Comparison of ENCODE assay signal across 1 cellular context in genomic region chr14:94451091-94451751, GRCh38.
TF ChIP-seq lines count a peak whose summit lies in the region.

No MANE protein-coding gene starts in this region.

TF ChIP-seq in HepG2, 621 proteins besides CTCF, POLR2A, EP300 and RAD21 (continued from another document and continues in another):
- TF ChIP-seq HMGXB4 (CRISPR knock-in tag; IDR thresholded peaks at IDR 0.05; ENCODE audit: borderline replicate concordance in 1 of 2, low read depth in 1 of 2): peak in 1 of 2 experiments; percentile 22; a peak in 1 of 4 replicates
- TF ChIP-seq LCORL (IDR thresholded peaks at IDR 0.05): no peak
- peak; percentile 42; the same call in 1 of the 2 replicates for TF ChIP-seq LCORL (CRISPR knock-in tag; IDR thresholded peaks at IDR 0.05)
- peak; percentile 78; the same call in 1 of the 2 replicates for TF ChIP-seq MED13 (CRISPR knock-in tag; IDR thresholded peaks at IDR 0.05)
- 0 out of 2 replicates have a peak, but pooled peaks have one; percentile 48 for TF ChIP-seq KLF11 (CRISPR knock-in tag; IDR thresholded peaks at IDR 0.05)
- TF ChIP-seq SRY (CRISPR knock-in tag; IDR thresholded peaks at IDR 0.05): no peak
- peak; percentile 65; the same call in 1 of the 2 replicates for TF ChIP-seq RXRB (CRISPR knock-in tag; IDR thresholded peaks at IDR 0.05; ENCODE audit: borderline replicate concordance)
- TF ChIP-seq ZNF263 (CRISPR knock-in tag; IDR thresholded peaks at IDR 0.05): peak; percentile 89
- TF ChIP-seq PHF8 (CRISPR knock-in tag; IDR thresholded peaks at IDR 0.05): 0 out of 2 replicates have a peak, but pooled peaks have one; percentile 26
- peak; percentile 19; the same call in 1 of the 2 replicates for TF ChIP-seq ZNF770 (CRISPR knock-in tag; IDR thresholded peaks at IDR 0.05)
- TF ChIP-seq ZNF615 (CRISPR knock-in tag; IDR thresholded peaks at IDR 0.05; ENCODE audit: borderline replicate concordance): no peak
- no peak for TF ChIP-seq YY1 (IDR thresholded peaks at IDR 0.05; ENCODE audit: insufficient read depth, insufficient replicate concordance, low read depth, low read length)
- no peak for TF ChIP-seq FOXA1 (IDR thresholded peaks at IDR 0.05)
- TF ChIP-seq FOXA1 (CRISPR knock-in tag; IDR thresholded peaks at IDR 0.05): peak; percentile 47; the same call in 1 of the 2 replicates
- no peak for TF ChIP-seq PTBP1 (IDR thresholded peaks at IDR 0.05; ENCODE audit: low read depth, low read length, poor library complexity, severe bottlenecking)
- TF ChIP-seq MTF1 (CRISPR knock-in tag; IDR thresholded peaks at IDR 0.05): no peak
- TF ChIP-seq ZBED4 (CRISPR knock-in tag; IDR thresholded peaks at IDR 0.05; ENCODE audit: borderline replicate concordance): no peak
- no peak for TF ChIP-seq EED (CRISPR knock-in tag; IDR thresholded peaks at IDR 0.05)
- no peak for TF ChIP-seq ZNF441 (CRISPR knock-in tag; IDR thresholded peaks at IDR 0.05; ENCODE audit: borderline replicate concordance)
- TF ChIP-seq ZBTB8A (CRISPR knock-in tag; IDR thresholded peaks at IDR 0.05; ENCODE audit: borderline replicate concordance, low read depth): no peak
- no peak for TF ChIP-seq FLYWCH1 (CRISPR knock-in tag; IDR thresholded peaks at IDR 0.05)
- TF ChIP-seq ZFX (CRISPR knock-in tag; IDR thresholded peaks at IDR 0.05; ENCODE audit: low read depth): peak; percentile 29; the same call in 1 of the 2 replicates
- no peak for TF ChIP-seq ZNF879 (CRISPR knock-in tag; IDR thresholded peaks at IDR 0.05)
- no peak for TF ChIP-seq ZNF343 (CRISPR knock-in tag; IDR thresholded peaks at IDR 0.05)
- no peak; the same call in none of the 2 replicates for TF ChIP-seq ZBTB38 (CRISPR knock-in tag; IDR thresholded peaks at IDR 0.05)
- no peak for TF ChIP-seq JARID2 (CRISPR knock-in tag; IDR thresholded peaks at IDR 0.05; ENCODE audit: insufficient replicate concordance)
- TF ChIP-seq GATAD1 (CRISPR knock-in tag; IDR thresholded peaks at IDR 0.05): peak; percentile 44; the same call in 1 of the 2 replicates
- TF ChIP-seq ZNF432 (CRISPR knock-in tag; IDR thresholded peaks at IDR 0.05; ENCODE audit: borderline replicate concordance): no peak
- peak; percentile 95 for TF ChIP-seq MED1 (CRISPR knock-in tag; IDR thresholded peaks at IDR 0.05)
- no peak for TF ChIP-seq ELF1 (CRISPR knock-in tag; IDR thresholded peaks at IDR 0.05)
- TF ChIP-seq ZNF260 (CRISPR knock-in tag; IDR thresholded peaks at IDR 0.05; ENCODE audit: borderline replicate concordance, low read depth): no peak
- no peak for TF ChIP-seq ZIK1 (CRISPR knock-in tag; IDR thresholded peaks at IDR 0.05; ENCODE audit: borderline replicate concordance, low read depth)
- peak; percentile 43; the same call in 1 of the 2 replicates for TF ChIP-seq NFIC (IDR thresholded peaks at IDR 0.05; ENCODE audit: low read length)
- peak; percentile 94 for TF ChIP-seq DRAP1 (CRISPR knock-in tag; IDR thresholded peaks at IDR 0.05)
- no peak for TF ChIP-seq JUNB (CRISPR knock-in tag; IDR thresholded peaks at IDR 0.05; ENCODE audit: borderline replicate concordance)
- no peak for TF ChIP-seq FUBP1 (CRISPR knock-in tag; IDR thresholded peaks at IDR 0.05; ENCODE audit: borderline replicate concordance)
- TF ChIP-seq IRF1 (CRISPR knock-in tag; IDR thresholded peaks at IDR 0.05; ENCODE audit: low read depth): no peak
- TF ChIP-seq ZNF501 (CRISPR knock-in tag; IDR thresholded peaks at IDR 0.05): peak; percentile 55; the same call in 1 of the 2 replicates
- TF ChIP-seq ZBTB39 (CRISPR knock-in tag; IDR thresholded peaks at IDR 0.05): no peak
- no peak for TF ChIP-seq RNF219 (CRISPR knock-in tag; IDR thresholded peaks at IDR 0.05)
- peak; percentile 92 for TF ChIP-seq SAP130 (CRISPR knock-in tag; IDR thresholded peaks at IDR 0.05; ENCODE audit: low read depth)
- TF ChIP-seq SRF (IDR thresholded peaks at IDR 0.05; ENCODE audit: low read depth, low read length): no peak
- TF ChIP-seq ZNF781 (CRISPR knock-in tag; IDR thresholded peaks at IDR 0.05; ENCODE audit: borderline replicate concordance, not compliant biosample characterization): no peak
- TF ChIP-seq GRHL1 (CRISPR knock-in tag; conservative IDR thresholded peaks at IDR 0.05): no peak
- peak; percentile 6; the same call in 1 of the 2 replicates for TF ChIP-seq ZMYM3 (CRISPR knock-in tag; IDR thresholded peaks at IDR 0.05)
- no peak for TF ChIP-seq ZBTB26 (CRISPR knock-in tag; IDR thresholded peaks at IDR 0.05; ENCODE audit: borderline replicate concordance)
- no peak for TF ChIP-seq ZNF607 (CRISPR knock-in tag; IDR thresholded peaks at IDR 0.05; ENCODE audit: borderline replicate concordance)
- TF ChIP-seq ZNF251 (CRISPR knock-in tag; IDR thresholded peaks at IDR 0.05): no peak
